ENCODE assay signal across 8 cellular contexts in the genomic region with DNA sequence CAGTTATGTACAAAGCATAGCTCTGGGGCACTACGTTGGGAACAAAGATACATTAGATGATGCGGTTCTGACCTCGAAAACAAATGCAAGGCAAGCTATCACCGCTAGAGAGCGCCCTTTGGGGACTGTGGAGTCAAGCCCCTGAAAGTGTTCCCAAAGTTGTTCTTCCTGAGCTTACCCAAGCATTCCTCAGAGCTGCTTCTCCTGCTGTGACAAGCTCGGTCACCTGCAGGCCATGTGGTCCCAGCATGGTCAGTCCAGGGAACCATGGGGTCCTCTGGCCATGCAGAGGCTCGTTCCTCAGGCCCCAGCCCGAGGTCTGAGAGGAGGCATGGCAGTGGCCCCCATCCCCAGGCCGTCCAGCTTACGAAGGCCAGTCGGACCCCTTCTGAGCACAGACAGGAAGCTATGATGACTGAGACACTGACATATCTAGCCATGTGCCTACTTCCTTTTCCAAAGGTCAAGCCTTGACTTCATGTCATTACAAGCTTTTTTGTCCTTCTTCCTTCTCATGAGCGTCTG.
DNase-seq lines count a peak whose midpoint lies in the region; ATAC-seq and TF ChIP-seq lines count a peak whose summit lies in the region.

No MANE protein-coding gene starts in this region.

- no peak overlapping the region for H3K4me3 ChIP-seq in GM12864 (ENCODE audit: low read depth, low read length)

- ATAC-seq in GM19397 (IDR thresholded peaks at IDR 0.05; ENCODE audit: unreplicated experiment) (no peak), HG03354 (IDR thresholded peaks at IDR 0.05; ENCODE audit: poor library complexity, severe bottlenecking, unreplicated experiment) (no peak)

- TF ChIP-seq CTCF in GM12864 (IDR thresholded peaks at IDR 0.05; ENCODE audit: low read depth, low read length, missing control alignments): peak; percentile 64

- no peak for DNase-seq in GM12864 (ENCODE audit: low read depth)
- DNase-seq in T-helper 9 cell: peak; percentile 38
- DNase-seq in ecto neural progenitor cell (ENCODE audit: low spot score): peak; percentile 71
- peak; percentile 27 to 37 for DNase-seq in stimulated activated CD4-positive, alpha-beta T cell treated with anti-CD3 and anti-CD28 coated beads, Interleukin-1b, Interleukin-23, amount 100 ng/mL, for 4 hours (ENCODE audit: low read depth in 2 of 2)
- no peak for DNase-seq in NCI-H1092 treated with DMSO at 0.1 percent for 48 hours (lab: John Stamatoyannopoulos, UW)
- DNase-seq in SHP77 treated with DMSO at 0.1 percent for 48 hours (lab: John Stamatoyannopoulos, UW): no peak

Comparison
In these comparisons a context has a peak if more than half of its experiments do, and no peak if none do; other contexts are left out.
1. DNase-seq: peak in T-helper 9 cell (single experiment), ecto neural progenitor cell (single experiment) and stimulated activated CD4-positive, alpha-beta T cell treated with anti-CD3 and anti-CD28 coated beads, Interleukin-1b, Interleukin-23, amount 100 ng/mL, for 4 hours (2 of 2); none in GM12864 (single experiment), NCI-H1092 treated with DMSO at 0.1 percent for 48 hours (single experiment) and SHP77 treated with DMSO at 0.1 percent for 48 hours (single experiment).